Comparison of ENCODE assay signal across 30 cellular contexts in the genomic region with DNA sequence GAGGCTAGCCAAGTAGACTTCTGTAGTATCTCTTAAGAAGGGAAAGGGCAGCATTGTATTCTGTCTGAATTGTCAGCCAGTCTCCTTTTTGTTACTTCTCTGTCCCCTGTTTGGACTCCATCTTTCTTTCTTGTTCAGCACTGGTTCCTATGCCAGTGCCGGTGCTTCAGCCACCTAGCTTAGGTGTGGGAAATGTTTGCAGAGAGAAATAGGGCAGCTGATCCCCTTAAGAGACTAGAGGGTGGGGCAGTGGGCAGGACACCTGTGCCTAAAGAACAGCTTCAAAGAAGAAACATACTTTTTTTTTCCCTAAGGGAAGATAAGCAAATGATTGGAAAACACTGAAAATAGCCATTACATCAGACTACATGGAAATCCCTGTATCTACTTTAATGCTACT.
"Had no signal": no experiment of that assay in that cellular context is flagged by ENCODE, and none has a peak within 500 bp of the region (broad histone marks: within the 10 kb centered on the region; RNA-seq: fewer than 3 reads in every experiment).

No MANE protein-coding gene starts in this region.

- H3K4me3 ChIP-seq: adrenal gland, breast epithelium, esophagus muscularis mucosa, pancreas, tibial artery had no signal

- H3K36me3 ChIP-seq: adrenal gland, breast epithelium, pancreas, WERI-Rb-1 had no signal

- ATAC-seq: activated T-cell treated with anti-CD3 and anti-CD28 coated beads, Interleukin-2, amount 50 U/mL, for 4 hours; effector memory CD8-positive, alpha-beta T cell; left ventricle myocardium superior; pancreas; right cardiac atrium; stimulated activated naive CD8-positive, alpha-beta T cell treated with anti-CD3 and anti-CD28 coated beads, Interleukin-15, Interleukin-2, amounts not matched to agents 100 U/mL and 50 U/mL, for 24 hours had no signal

- H3K9me3 Mint-ChIP-seq: central memory CD8-positive, alpha-beta T cell; effector memory CD8-positive, alpha-beta T cell; T-helper 2 cell treated with Interferon-gamma antibody and Interleukin-4, amounts not matched to agents 5 μg/mL and 100 μg/mL, for 36 hours had no signal

- H3K27ac Mint-ChIP-seq: activated naive CD8-positive, alpha-beta T cell; activated T-helper 2 cell treated with anti-CD3 and anti-CD28 coated beads, Interferon-gamma antibody, Interleukin-2, Interleukin-4, amounts not matched to agents 10 μg/mL and 5 μg/mL and 100 μg/mL, durations not matched to agents 14 hours and 24 hours and 36 hours; nephron; T-helper 2 cell treated with Interferon-gamma antibody and Interleukin-4, amounts not matched to agents 5 μg/mL and 100 μg/mL, for 36 hours had no signal

- H3K4me1 ChIP-seq: breast epithelium, pancreas had no signal

- DNase-seq: activated CD4-positive, alpha-beta T cell treated with anti-CD3 and anti-CD28 coated beads for 1 hour; activated CD4-positive, alpha-beta T cell treated with anti-CD3 and anti-CD28 coated beads, Interleukin-2, amount 50 U/mL, for 1 hour; activated CD8-positive, alpha-beta memory T cell treated with anti-CD3 and anti-CD28 coated beads, Interleukin-2, amount 50 U/mL, for 48 hours; activated naive CD4-positive, alpha-beta T cell; activated T-cell treated with anti-CD3 and anti-CD28 coated beads, Interleukin-2, amount 50 U/mL, for 4 hours; adrenal gland; effector memory CD8-positive, alpha-beta T cell; glutamatergic neuron; hippocampal formation; kidney glomerular epithelial cell; left ventricle myocardium superior; mammary epithelial cell; midbrain; pancreas; right cardiac atrium; stimulated activated CD4-positive, alpha-beta T cell treated with anti-CD3 and anti-CD28 coated beads, Interleukin-4, amount 100 ng/mL, for 24 hours; stimulated activated naive CD8-positive, alpha-beta T cell treated with anti-CD3 and anti-CD28 coated beads, Interleukin-15, Interleukin-2, amounts not matched to agents 100 U/mL and 50 U/mL, for 24 hours; tibial artery; WERI-Rb-1 had no signal

- H3K9me3 ChIP-seq: adrenal gland, pancreas had no signal

- FAIRE-seq: astrocyte, colon, endothelial cell of umbilical vein, frontal cortex, pancreas had no signal

- H3K27me3 ChIP-seq: adrenal gland, breast epithelium, esophagus muscularis mucosa, pancreas, tibial artery had no signal

- H3K4me3 Mint-ChIP-seq: activated naive CD8-positive, alpha-beta T cell; activated T-cell treated with anti-CD3 and anti-CD28 coated beads, Interleukin-2, amount 50 U/mL, for 4 hours; central memory CD8-positive, alpha-beta T cell; effector memory CD8-positive, alpha-beta T cell; nephron; T-helper 2 cell treated with Interferon-gamma antibody and Interleukin-4, amounts not matched to agents 5 μg/mL and 100 μg/mL, for 36 hours had no signal

- H3K27me3 Mint-ChIP-seq: activated naive CD8-positive, alpha-beta T cell; central memory CD8-positive, alpha-beta T cell; effector memory CD8-positive, alpha-beta T cell had no signal

- H3K27ac ChIP-seq: adrenal gland, breast epithelium, esophagus muscularis mucosa, pancreas, tibial artery, WERI-Rb-1 had no signal
